In the genomic region with DNA sequence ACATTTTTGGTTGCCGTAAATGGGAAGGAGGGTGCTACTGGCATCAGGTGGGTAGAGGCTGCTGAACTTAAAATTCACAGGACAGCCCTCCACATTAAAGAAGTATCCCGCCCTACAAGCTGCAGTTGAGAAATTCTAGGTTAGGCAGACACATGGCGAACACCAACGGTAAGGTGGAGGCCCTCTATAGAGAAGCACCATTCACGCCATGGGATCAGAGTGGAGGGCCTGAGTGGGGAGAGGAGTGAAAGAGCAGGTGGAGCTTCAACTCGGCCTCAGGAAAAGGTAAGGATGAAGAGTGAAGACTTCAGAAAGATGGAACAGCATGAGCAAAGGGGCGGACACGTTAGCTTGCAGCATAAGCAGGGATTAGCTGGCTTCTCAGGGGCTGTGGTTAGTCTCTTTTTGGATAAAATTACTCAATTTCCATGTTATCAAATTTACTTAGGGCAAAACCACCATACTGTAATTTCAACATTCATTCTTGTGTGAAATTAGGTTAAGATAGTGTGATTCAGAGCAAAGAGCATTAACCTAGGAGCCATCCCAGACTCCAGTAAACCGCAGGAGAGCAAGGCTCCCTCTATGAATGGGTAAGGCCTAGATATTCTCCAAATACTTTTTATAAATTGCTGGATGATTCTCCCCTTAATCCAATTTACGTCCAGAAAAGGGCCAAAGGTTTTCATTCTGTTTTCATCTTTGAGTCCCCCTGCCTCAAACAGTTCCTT, we compare ENCODE assay signal across 8 cellular contexts. TPM values are rescaled to one million over a fixed set of nuclear protein-coding genes. Genes with fewer than 3 reads are reported as not detected.
DNase-seq lines count a peak whose midpoint lies in the region; ATAC-seq lines count a peak whose summit lies in the region.

No MANE protein-coding gene starts in this region.

- peaks cover 36% of the 10 kb centered on the region for H3K36me3 Mint-ChIP-seq in T-helper 1 cell treated with Interleukin-12 subunit alpha and Interleukin-12 subunit beta and Interleukin-4 antibody, amounts not matched to agents 30 μg/mL and 1 μg/mL, for 36 hours (ENCODE audit: low read depth)

- peaks cover 27% of the 10 kb centered on the region for H3K9me3 Mint-ChIP-seq in T-helper 1 cell treated with Interleukin-12 subunit alpha and Interleukin-12 subunit beta and Interleukin-4 antibody, amounts not matched to agents 30 μg/mL and 1 μg/mL, for 36 hours

- H3K4me3 ChIP-seq in iPS-11a (ENCODE audit: low read depth, low read length): peak overlapping the region; percentile 67
- H3K4me3 ChIP-seq in subcutaneous abdominal adipose tissue (ENCODE audit: low read depth in 1 of 5, low read length in 5 of 5): peak overlapping the region; percentile 86 to 93 (median 91)

- H3K4me3 Mint-ChIP-seq in T-helper 1 cell treated with Interleukin-12 subunit alpha and Interleukin-12 subunit beta and Interleukin-4 antibody, amounts not matched to agents 30 μg/mL and 1 μg/mL, for 36 hours: peak overlapping the region; percentile 99

- H3K27ac Mint-ChIP-seq in T-helper 1 cell treated with Interleukin-12 subunit alpha and Interleukin-12 subunit beta and Interleukin-4 antibody, amounts not matched to agents 30 μg/mL and 1 μg/mL, for 36 hours: peak overlapping the region; percentile 100

- peaks cover 0 to 15% (median 9%) of the 10 kb centered on the region in 5 donors for H3K9me3 ChIP-seq in subcutaneous abdominal adipose tissue (ENCODE audit: control insufficient read depth in 5 of 5, low read length in 5 of 5)

- DNase-seq in T-helper 1 cell (no peak), AG08395 (ENCODE audit: low spot score) (no peak), mesenteric fat pad (ENCODE audit: low spot score) (no peak)
- peak; percentile 8 to 11 for DNase-seq in activated CD4-positive, alpha-beta T cell treated with anti-CD3 and anti-CD28 coated beads, Interleukin-2, amount 50 U/mL, for 48 hours

- peaks cover 0 to 6% (median 3%) of the 10 kb centered on the region in 5 donors for H3K36me3 ChIP-seq in subcutaneous abdominal adipose tissue (ENCODE audit: control insufficient read depth in 5 of 5, insufficient read depth in 5 of 5, low read length in 5 of 5)

- H3K4me1 Mint-ChIP-seq in T-helper 1 cell treated with Interleukin-12 subunit alpha and Interleukin-12 subunit beta and Interleukin-4 antibody, amounts not matched to agents 30 μg/mL and 1 μg/mL, for 36 hours (ENCODE audit: low read depth): peaks cover 21% of the 10 kb centered on the region

- no peaks in the 10 kb centered on the region for H3K27me3 Mint-ChIP-seq in T-helper 1 cell treated with Interleukin-12 subunit alpha and Interleukin-12 subunit beta and Interleukin-4 antibody, amounts not matched to agents 30 μg/mL and 1 μg/mL, for 36 hours (ENCODE audit: low read depth)

- peaks cover 0 to 19% (median 12%) of the 10 kb centered on the region in 5 donors for H3K4me1 ChIP-seq in subcutaneous abdominal adipose tissue (ENCODE audit: control insufficient read depth in 5 of 5, insufficient read depth in 5 of 5, low read length in 5 of 5)

- no peaks in the 10 kb centered on the region for H3K27me3 ChIP-seq in subcutaneous abdominal adipose tissue (ENCODE audit: control insufficient read depth in 5 of 5, insufficient read depth in 4 of 5, low read length in 5 of 5)

- no peak for ATAC-seq in GM21825 (IDR thresholded peaks at IDR 0.05; ENCODE audit: unreplicated experiment)

- peak overlapping the region; percentile 90 for H3K27ac ChIP-seq in subcutaneous abdominal adipose tissue (ENCODE audit: low read depth, low read length)

- peak overlapping the region; percentile 6 to 90 (median 81) for H3K9ac ChIP-seq in subcutaneous abdominal adipose tissue (ENCODE audit: low read length in 5 of 5)

RNA-seq across cellular contexts. Expression of gene EEF1AKMT1, which starts 1.2 kb away (rescaled TPM):
- total RNA-seq in mesenteric fat pad: 9.0 TPM

Comparison
In these comparisons a context has a peak if more than half of its experiments do, and no peak if none do; other contexts are left out.
1. DNase-seq: peak in activated CD4-positive, alpha-beta T cell treated with anti-CD3 and anti-CD28 coated beads, Interleukin-2, amount 50 U/mL, for 48 hours (2 of 2); none in T-helper 1 cell (0 of 5), AG08395 (single experiment) and mesenteric fat pad (single experiment).